In the genomic region with DNA sequence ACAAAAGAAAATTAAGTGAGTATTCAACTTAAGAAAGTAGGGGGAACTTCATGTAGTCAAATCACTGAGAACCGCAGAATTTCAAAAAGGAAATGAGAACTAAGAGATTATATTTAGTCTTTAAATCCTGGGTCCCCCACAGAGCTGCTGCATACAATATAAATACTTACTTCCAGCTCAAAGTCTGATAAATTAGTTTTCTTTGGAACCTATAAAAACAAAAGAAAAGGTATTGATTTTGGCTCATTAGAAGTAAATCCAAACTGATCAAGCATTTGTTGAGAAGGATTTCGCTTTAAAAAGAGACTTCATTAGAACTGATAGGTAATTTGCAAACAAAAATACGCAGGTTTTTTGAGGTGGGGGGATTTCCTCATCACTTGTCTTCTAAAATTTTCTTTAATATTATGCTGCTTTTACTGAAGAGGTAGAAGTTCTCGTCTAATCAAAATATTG, we compare ENCODE assay signal across 19 cellular contexts. TPM values are rescaled to one million over a fixed set of nuclear protein-coding genes. Genes with fewer than 3 reads are reported as not detected.
DNase-seq lines count a peak whose midpoint lies in the region; ATAC-seq and TF ChIP-seq lines count a peak whose summit lies in the region.
"Had no signal": no experiment of that assay in that cellular context is flagged by ENCODE, and none has a peak within 500 bp of the region (broad histone marks: within the 10 kb centered on the region; RNA-seq: fewer than 3 reads in every experiment).

No MANE protein-coding gene starts in this region.

- CTCF ChIA-PET in Caco-2 (lab: Charles Lee): no interaction called here

- no peaks in the 10 kb centered on the region for H3K9me3 ChIP-seq in Caco-2

- TF ChIP-seq CTCF in GM13977 (IDR thresholded peaks at IDR 0.05; ENCODE audit: extremely low read depth, insufficient read depth, missing control alignments) (no peak), endothelial cell (IDR thresholded peaks at IDR 0.05; ENCODE audit: unreplicated experiment) (no peak), Caco-2 (IDR thresholded peaks at IDR 0.05; ENCODE audit: insufficient read depth in 1 of 2, low read depth in 1 of 2, low read length in 1 of 2, severe bottlenecking in 1 of 2, unreplicated experiment in 1 of 2) (no peak)

- intact Hi-C loops in left ventricle myocardium superior (cut with micrococcal nuclease): no loop called here
- intact Hi-C loops in Caco-2 (cut with micrococcal nuclease; ENCODE audit: unreplicated experiment): no loop called here

- H3K27me3 ChIP-seq in Caco-2 (replicated peaks; ENCODE audit: control insufficient read depth, insufficient read depth, low read length): no peaks in the 10 kb centered on the region

- no TSS peak for BruUV-seq in Caco-2 (replicated peaks; lab: Mats Ljungman, UMichigan)

- in situ Hi-C loops in GM13977 (cut with MboI; ENCODE audit: low pct_unique_long_range_greater_than_20kb, low sequenced_read_pairs, unreplicated experiment): no loop called here

- DNase-seq in GM13977 (ENCODE audit: low spot score): peak; percentile 57
- DNase-seq in endothelial cell (ENCODE audit: low spot score): no peak
- DNase-seq in left ventricle myocardium superior: no peak
- no peak for DNase-seq in NCI-H2029 (lab: John Stamatoyannopoulos, UW)
- DNase-seq in Caco-2: no peak
- DNase-seq: activated CD4-positive, CD25-positive, alpha-beta regulatory T cell; activated CD8-positive, alpha-beta memory T cell treated with anti-CD3 and anti-CD28 coated beads, Interleukin-2, amount 50 U/mL, for 4 hours; activated naive CD4-positive, alpha-beta T cell; AML-193; HFFc6; left colon; NCI-H1092 treated with DMSO at 0.1 percent for 48 hours; NCI-H226; PC-9; posterior cingulate gyrus; stimulated activated CD4-positive, alpha-beta T cell treated with anti-CD3 and anti-CD28 coated beads, Interleukin-15, amount 100 ng/mL, for 24 hours had no signal

- no peak overlapping the region for H3K4me3 ChIP-seq in Caco-2 (ENCODE audit: low read depth, low read length)
- H3K4me3 ChIP-seq: PC-9 had no signal

- no peak overlapping the region for H3K4me3 Mint-ChIP-seq in endothelial cell (ENCODE audit: unreplicated experiment)
- H3K4me3 Mint-ChIP-seq in Caco-2 (ENCODE audit: unreplicated experiment): no peak overlapping the region
- H3K4me3 Mint-ChIP-seq: HFFc6 had no signal

- ATAC-seq in GM21423 (IDR thresholded peaks at IDR 0.05; ENCODE audit: unreplicated experiment) (peak; percentile 56), HG03354 (IDR thresholded peaks at IDR 0.05; ENCODE audit: poor library complexity, severe bottlenecking, unreplicated experiment) (peak; percentile 60), left ventricle myocardium superior (no peak), HG03442 (IDR thresholded peaks at IDR 0.05; ENCODE audit: unreplicated experiment) (no peak)
- ATAC-seq: left colon had no signal

- no peaks in the 10 kb centered on the region for H3K36me3 ChIP-seq in Caco-2 (ENCODE audit: control insufficient read depth, insufficient read depth, low read length)

- POLR2A ChIA-PET in Caco-2 (lab: Charles Lee): no interaction called here

- H3K27me3 Mint-ChIP-seq in endothelial cell (ENCODE audit: unreplicated experiment): no peaks in the 10 kb centered on the region
- H3K27me3 Mint-ChIP-seq in Caco-2 (ENCODE audit: insufficient read depth, unreplicated experiment): no peaks in the 10 kb centered on the region

- H3K9me3 Mint-ChIP-seq in endothelial cell (ENCODE audit: unreplicated experiment) (no peaks in the 10 kb centered on the region), Caco-2 (ENCODE audit: unreplicated experiment) (no peaks in the 10 kb centered on the region)
- H3K9me3 Mint-ChIP-seq: HFFc6 had no signal

- H3K4me1 Mint-ChIP-seq in endothelial cell (ENCODE audit: unreplicated experiment): no peaks in the 10 kb centered on the region
- no peaks in the 10 kb centered on the region for H3K4me1 Mint-ChIP-seq in Caco-2 (ENCODE audit: low read depth, unreplicated experiment)

- H3K4me1 ChIP-seq in Caco-2: no peaks in the 10 kb centered on the region

- peaks cover 24% of the 10 kb centered on the region for H3K36me3 Mint-ChIP-seq in endothelial cell (ENCODE audit: low read depth, unreplicated experiment)
- H3K36me3 Mint-ChIP-seq in Caco-2 (ENCODE audit: insufficient read depth, unreplicated experiment): peaks cover 30% of the 10 kb centered on the region

- peak overlapping the region; percentile 82 for H3K27ac Mint-ChIP-seq in endothelial cell (ENCODE audit: unreplicated experiment)
- no peak overlapping the region for H3K27ac Mint-ChIP-seq in Caco-2 (ENCODE audit: unreplicated experiment)
- H3K27ac Mint-ChIP-seq: HFFc6 had no signal

RNA-seq across cellular contexts. Expression of gene PARN, which starts 21.9 kb away (rescaled TPM):
- total RNA-seq in endothelial cell (ENCODE audit: unreplicated experiment) (25.2 TPM), left ventricle myocardium superior (17.6 TPM), Caco-2 (2022) (27.1 and 30.7 TPM in 2 replicates)

RNA-seq across cellular contexts. Expression of gene BFAR, which starts 24.6 kb away (rescaled TPM):
- 80.7 TPM for total RNA-seq in endothelial cell (ENCODE audit: unreplicated experiment)
- 36.3 TPM for total RNA-seq in left ventricle myocardium superior
- total RNA-seq in Caco-2 (2022): 41.3 and 42.7 TPM in 2 replicates

Comparison
In these comparisons a context has a peak if more than half of its experiments do, and no peak if none do; other contexts are left out.
1. ATAC-seq: peak in GM21423 (single experiment) and HG03354 (single experiment); none in left ventricle myocardium superior (single experiment) and HG03442 (single experiment).